14 cellular contexts compared by ENCODE assay signal in the genomic region with DNA sequence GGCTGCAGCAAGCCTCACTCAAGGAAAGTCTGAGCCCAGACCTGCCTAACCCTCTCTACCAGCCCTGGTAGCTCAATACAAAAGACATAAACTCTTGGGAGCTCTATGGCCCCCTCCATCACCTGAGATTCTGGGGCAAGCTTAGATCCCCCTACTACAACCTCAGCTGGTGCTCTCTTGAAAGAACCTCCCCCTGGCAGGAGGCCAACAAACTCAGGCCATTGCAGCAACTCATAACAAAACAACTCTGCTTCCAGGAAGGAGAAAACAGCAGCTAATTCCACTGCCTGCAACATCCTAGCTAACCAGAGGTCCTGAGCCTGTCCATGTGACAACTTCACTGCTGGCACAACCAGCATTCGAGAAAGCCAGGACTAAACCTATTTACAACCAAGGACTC.
DNase-seq lines count a peak whose midpoint lies in the region; TF ChIP-seq lines count a peak whose summit lies in the region.
"Had no signal": no experiment of that assay in that cellular context is flagged by ENCODE, and none has a peak within 500 bp of the region (broad histone marks: within the 10 kb centered on the region; RNA-seq: fewer than 3 reads in every experiment).

No MANE protein-coding gene starts in this region.

- H2AFZ ChIP-seq in neural progenitor cell (replicated peaks) = peak overlapping the region; percentile 95

- peaks cover 4% of the 10 kb centered on the region for H3K4me1 Mint-ChIP-seq in neural progenitor cell
- H3K4me1 Mint-ChIP-seq: activated naive CD4-positive, alpha-beta T cell treated with anti-CD3 and anti-CD28 coated beads, Interleukin-2, amount 50 U/mL, for 24 hours; CD4-positive, alpha-beta memory T cell had no signal

- H3K4me3 ChIP-seq in brain microvascular endothelial cell (ENCODE audit: low read depth, low read length) (no peak overlapping the region), neural progenitor cell (no peak overlapping the region)
- H3K4me3 ChIP-seq: mucosa of descending colon had no signal

- H3K4me3 Mint-ChIP-seq in neural progenitor cell = no peak overlapping the region
- H3K4me3 Mint-ChIP-seq: activated naive CD4-positive, alpha-beta T cell treated with anti-CD3 and anti-CD28 coated beads, Interleukin-2, amount 50 U/mL, for 24 hours; CD4-positive, alpha-beta memory T cell had no signal

- no peak overlapping the region for H3K27ac ChIP-seq in brain microvascular endothelial cell
- H3K27ac ChIP-seq in neural progenitor cell = no peak overlapping the region

- TF ChIP-seq CTCF in brain microvascular endothelial cell (IDR thresholded peaks at IDR 0.05; ENCODE audit: low read depth, low read length, missing control alignments) (no peak), neural progenitor cell (IDR thresholded peaks at IDR 0.05) (no peak)

- no peak overlapping the region for H3K9ac ChIP-seq in neural progenitor cell

- DNase-seq in NCI-H1417 (lab: John Stamatoyannopoulos, UW) (peak; percentile 12 to 62 (median 18)), NCI-H1417 treated with DMSO at 0.1 percent for 48 hours (lab: John Stamatoyannopoulos, UW) (no peak), NCI-H2227 (lab: John Stamatoyannopoulos, UW; ENCODE audit: unreplicated experiment) (peak; percentile 73), brain microvascular endothelial cell (peak; percentile 45), neural progenitor cell (ENCODE audit: low spot score) (peak; percentile 17), HuH-7.5 (ENCODE audit: low spot score) (no peak), activated T-cell treated with anti-CD3 and anti-CD28 coated beads for 4 hours (no peak)
- no peak for DNase-seq in activated CD4-positive, alpha-beta T cell treated with anti-CD3 and anti-CD28 coated beads for 1 hour
- DNase-seq: 8988T; CD4-positive, alpha-beta memory T cell; small intestine; stimulated activated naive CD4-positive, alpha-beta T cell had no signal

- no peaks in the 10 kb centered on the region for H3K79me2 ChIP-seq in neural progenitor cell (ENCODE audit: low read depth)

- H3K27me3 Mint-ChIP-seq in neural progenitor cell (ENCODE audit: insufficient read depth, low read depth) = no peaks in the 10 kb centered on the region
- H3K27me3 Mint-ChIP-seq: activated naive CD4-positive, alpha-beta T cell treated with anti-CD3 and anti-CD28 coated beads, Interleukin-2, amount 50 U/mL, for 24 hours; CD4-positive, alpha-beta memory T cell had no signal

- no peaks in the 10 kb centered on the region for H3K36me3 Mint-ChIP-seq in neural progenitor cell
- H3K36me3 Mint-ChIP-seq: activated naive CD4-positive, alpha-beta T cell treated with anti-CD3 and anti-CD28 coated beads, Interleukin-2, amount 50 U/mL, for 24 hours; CD4-positive, alpha-beta memory T cell had no signal

- H3K9me3 Mint-ChIP-seq in neural progenitor cell = no peaks in the 10 kb centered on the region
- H3K9me3 Mint-ChIP-seq: activated naive CD4-positive, alpha-beta T cell treated with anti-CD3 and anti-CD28 coated beads, Interleukin-2, amount 50 U/mL, for 24 hours had no signal

- H3K4me1 ChIP-seq in neural progenitor cell = peaks cover 7% of the 10 kb centered on the region

- H3K36me3 ChIP-seq in brain microvascular endothelial cell (replicated peaks) (no peaks in the 10 kb centered on the region), neural progenitor cell (no peaks in the 10 kb centered on the region)

- H3K4me2 ChIP-seq in neural progenitor cell = no peak overlapping the region

- H3K27ac Mint-ChIP-seq in neural progenitor cell = no peak overlapping the region
- H3K27ac Mint-ChIP-seq: activated naive CD4-positive, alpha-beta T cell treated with anti-CD3 and anti-CD28 coated beads, Interleukin-2, amount 50 U/mL, for 24 hours; CD4-positive, alpha-beta memory T cell had no signal

- H3K9me3 ChIP-seq in neural progenitor cell (ENCODE audit: low read depth) = no peaks in the 10 kb centered on the region
- H3K9me3 ChIP-seq: mucosa of descending colon had no signal

- no peaks in the 10 kb centered on the region for H3F3A ChIP-seq in neural progenitor cell (ENCODE audit: low read depth)

- in situ Hi-C loops in brain microvascular endothelial cell (cut with HindIII; ENCODE audit: low pct_ligation_motif_present, low sequenced_read_pairs) = no loop called here

- H4K20me1 ChIP-seq in neural progenitor cell (ENCODE audit: low read depth) = no peaks in the 10 kb centered on the region

- H3K27me3 ChIP-seq in brain microvascular endothelial cell (replicated peaks) (no peaks in the 10 kb centered on the region), neural progenitor cell (no peaks in the 10 kb centered on the region)

Comparison
In these comparisons a context has a peak if more than half of its experiments do, and no peak if none do; other contexts are left out.
1. DNase-seq: peak in NCI-H1417 (3 of 3), NCI-H2227 (single experiment), brain microvascular endothelial cell (single experiment) and neural progenitor cell (single experiment); none in NCI-H1417 treated with DMSO at 0.1 percent for 48 hours (single experiment), HuH-7.5 (single experiment), activated T-cell treated with anti-CD3 and anti-CD28 coated beads for 4 hours (single experiment) and activated CD4-positive, alpha-beta T cell treated with anti-CD3 and anti-CD28 coated beads for 1 hour (single experiment).